ENCODE assay signal across 9 cellular contexts in genomic region chr1:232767381-232768074, GRCh38. TPM values are rescaled to one million over a fixed set of nuclear protein-coding genes. Genes with fewer than 3 reads are reported as not detected.
A peak's percentile ranks its signal among the peaks of the same experiment; 100 is the strongest.
DNase-seq lines count a peak whose midpoint lies in the region; FAIRE-seq lines count a peak whose summit lies in the region.
"Had no signal": no experiment of that assay in that cellular context is flagged by ENCODE, and none has a peak within 500 bp of the region (broad histone marks: within the 10 kb centered on the region; RNA-seq: fewer than 3 reads in every experiment).

No MANE protein-coding gene starts in this region.

- peaks cover 0 to 15% (median 5%) of the 10 kb centered on the region in 8 donors for H3K9me3 Mint-ChIP-seq in CD4-positive, alpha-beta memory T cell

- no peaks in the 10 kb centered on the region for H3K36me3 Mint-ChIP-seq in CD4-positive, alpha-beta memory T cell

- H3K27ac ChIP-seq in CD4-positive, alpha-beta memory T cell (ENCODE audit: low read depth, low read length), result no peak overlapping the region

- intact Hi-C loops in CD4-positive, alpha-beta memory T cell (cut with micrococcal nuclease), result no loop called here

- H3K27ac Mint-ChIP-seq in CD4-positive, alpha-beta memory T cell, result no peak overlapping the region

- H3K36me3 ChIP-seq in CD4-positive, alpha-beta memory T cell (ENCODE audit: insufficient read depth, low read length), result no peaks in the 10 kb centered on the region

- H3K4me3 Mint-ChIP-seq in CD4-positive, alpha-beta memory T cell, result no peak overlapping the region

- no peak overlapping the region for H3K4me3 ChIP-seq in CD4-positive, alpha-beta memory T cell (ENCODE audit: low read length in 2 of 2)

- H3K4me1 Mint-ChIP-seq in CD4-positive, alpha-beta memory T cell, result peaks cover 0 to 3% (median under 1%) of the 10 kb centered on the region in 4 donors

- H3K9me3 ChIP-seq in CD4-positive, alpha-beta memory T cell (ENCODE audit: control insufficient read depth in 1 of 2, low read length in 2 of 2), result no peaks in the 10 kb centered on the region

- H3K27me3 Mint-ChIP-seq in CD4-positive, alpha-beta memory T cell, result peaks cover 19 to 20% of the 10 kb centered on the region in 2 donors

- no peaks in the 10 kb centered on the region for H3K27me3 ChIP-seq in CD4-positive, alpha-beta memory T cell (ENCODE audit: insufficient read depth, low read length)

- CTCF ChIA-PET in CD4-positive, alpha-beta memory T cell (lab: Charles Lee; ENCODE audit: partially characterized antibody), result no interaction called here

- DNase-seq in GM03348 (ENCODE audit: low spot score) (peak; percentile 75), NCI-H226 (peak; percentile 53), pons (ENCODE audit: low spot score) (peak; percentile 12), DMS114 treated with DMSO at 0.1 percent for 48 hours (lab: John Stamatoyannopoulos, UW; ENCODE audit: unreplicated experiment) (no peak), NCI-H2196 (lab: John Stamatoyannopoulos, UW; ENCODE audit: unreplicated experiment) (no peak), epidermal melanocyte (ENCODE audit: insufficient read length, low spot score) (no peak)
- DNase-seq in CD4-positive, alpha-beta memory T cell, result no peak

- POLR2A ChIA-PET in CD4-positive, alpha-beta memory T cell (lab: Charles Lee; ENCODE audit: partially characterized antibody), result no interaction called here

- FAIRE-seq in endometrium (lab: Jason Lieb, UNC), result peak; percentile 29
- FAIRE-seq: colon had no signal

- H3K4me1 ChIP-seq in CD4-positive, alpha-beta memory T cell (ENCODE audit: insufficient read depth, low read length), result no peaks in the 10 kb centered on the region

RNA-seq across cellular contexts. Expression of gene MAP10, which starts 37.7 kb away (rescaled TPM):
- 1 to 10 TPM; 2.7 to 3.1 TPM for total RNA-seq in CD4-positive, alpha-beta memory T cell
- 1 to 10 TPM in 1 of 2 donors, under 1 TPM in 1; 0.48 to 1.9 TPM for polyA plus RNA-seq in CD4-positive, alpha-beta memory T cell

Comparison
In these comparisons a context has a peak if more than half of its experiments do, and no peak if none do; other contexts are left out.
1. DNase-seq: peak in GM03348 (single experiment), NCI-H226 (single experiment) and pons (single experiment); none in DMS114 treated with DMSO at 0.1 percent for 48 hours (single experiment), NCI-H2196 (single experiment), CD4-positive, alpha-beta memory T cell (0 of 5) and epidermal melanocyte (single experiment).